8 cellular contexts compared by ENCODE assay signal in genomic region chr11:66883021-66883968, GRCh38. TPM values are rescaled to one million over a fixed set of nuclear protein-coding genes. Genes with fewer than 3 reads are reported as not detected.
DNase-seq lines count a peak whose midpoint lies in the region; ATAC-seq and TF ChIP-seq lines count a peak whose summit lies in the region.

No MANE protein-coding gene starts in this region.

- TF ChIP-seq CTCF in right atrium auricular region (IDR thresholded peaks at IDR 0.05), result peak; percentile 30 to 63

- H3K27ac ChIP-seq in SK-N-MC (no peak overlapping the region), right atrium auricular region (no peak overlapping the region), rectal smooth muscle tissue (ENCODE audit: low read depth, low read length) (no peak overlapping the region)

- peak; percentile 94 for DNase-seq in DMS53 (lab: John Stamatoyannopoulos, UW)
- DNase-seq in Kasumi-1 (lab: John Stamatoyannopoulos, UW), result peak; percentile 20 to 42
- no peak for DNase-seq in SK-N-MC (ENCODE audit: low read depth, low spot score)
- DNase-seq in amniotic epithelial cell (ENCODE audit: low read depth), result peak; percentile 69
- no peak for DNase-seq in right atrium auricular region (ENCODE audit: low spot score)

- no peak for ATAC-seq in HG02642 (IDR thresholded peaks at IDR 0.05; ENCODE audit: poor library complexity, unreplicated experiment)
- no peak for ATAC-seq in GM18498 (IDR thresholded peaks at IDR 0.05; ENCODE audit: unreplicated experiment)

- peak overlapping the region; percentile 11 for H3K9ac ChIP-seq in SK-N-MC (ENCODE audit: insufficient read length)
- no peak overlapping the region for H3K9ac ChIP-seq in rectal smooth muscle tissue (ENCODE audit: low read length)

- H3K4me3 ChIP-seq in SK-N-MC (peak overlapping the region; percentile 43), right atrium auricular region (peak overlapping the region in 1 of 2 donors; percentile 2), rectal smooth muscle tissue (ENCODE audit: low read length) (peak overlapping the region; percentile 56)

- H3K36me3 ChIP-seq in SK-N-MC (ENCODE audit: insufficient read depth, low read length), result no peaks in the 10 kb centered on the region
- no peaks in the 10 kb centered on the region for H3K36me3 ChIP-seq in right atrium auricular region
- H3K36me3 ChIP-seq in rectal smooth muscle tissue (ENCODE audit: control insufficient read depth, insufficient read depth, low read length), result no peaks in the 10 kb centered on the region

- no peaks in the 10 kb centered on the region for H3K27me3 ChIP-seq in right atrium auricular region
- no peaks in the 10 kb centered on the region for H3K27me3 ChIP-seq in rectal smooth muscle tissue (ENCODE audit: control insufficient read depth, insufficient read depth, low read length)

- H3K9me3 ChIP-seq in SK-N-MC (ENCODE audit: low read depth, low read length), result no peaks in the 10 kb centered on the region
- H3K9me3 ChIP-seq in right atrium auricular region, result no peaks in the 10 kb centered on the region

- peaks cover 0 to 33% of the 10 kb centered on the region in 2 donors for H3K4me1 ChIP-seq in right atrium auricular region
- H3K4me1 ChIP-seq in rectal smooth muscle tissue (ENCODE audit: control insufficient read depth, insufficient read depth, low read length), result no peaks in the 10 kb centered on the region

RNA-seq across cellular contexts. Expression of gene LRFN4, which starts 26.4 kb away (rescaled TPM):
- total RNA-seq in right atrium auricular region, result 10 to 100 TPM in 1 of 2 donors, 1 to 10 TPM in 1; 8.6 to 13.2 TPM

RNA-seq across cellular contexts. Expression of gene RCE1, which starts 40.1 kb away (rescaled TPM):
- total RNA-seq in right atrium auricular region, result 1 to 10 TPM; 6.4 to 8.1 TPM

Comparison
In these comparisons a context has a peak if more than half of its experiments do, and no peak if none do; other contexts are left out.
1. DNase-seq: peak in DMS53 (single experiment), Kasumi-1 (2 of 2) and amniotic epithelial cell (single experiment); none in SK-N-MC (single experiment) and right atrium auricular region (single experiment).